9 cellular contexts compared by ENCODE assay signal in the genomic region with DNA sequence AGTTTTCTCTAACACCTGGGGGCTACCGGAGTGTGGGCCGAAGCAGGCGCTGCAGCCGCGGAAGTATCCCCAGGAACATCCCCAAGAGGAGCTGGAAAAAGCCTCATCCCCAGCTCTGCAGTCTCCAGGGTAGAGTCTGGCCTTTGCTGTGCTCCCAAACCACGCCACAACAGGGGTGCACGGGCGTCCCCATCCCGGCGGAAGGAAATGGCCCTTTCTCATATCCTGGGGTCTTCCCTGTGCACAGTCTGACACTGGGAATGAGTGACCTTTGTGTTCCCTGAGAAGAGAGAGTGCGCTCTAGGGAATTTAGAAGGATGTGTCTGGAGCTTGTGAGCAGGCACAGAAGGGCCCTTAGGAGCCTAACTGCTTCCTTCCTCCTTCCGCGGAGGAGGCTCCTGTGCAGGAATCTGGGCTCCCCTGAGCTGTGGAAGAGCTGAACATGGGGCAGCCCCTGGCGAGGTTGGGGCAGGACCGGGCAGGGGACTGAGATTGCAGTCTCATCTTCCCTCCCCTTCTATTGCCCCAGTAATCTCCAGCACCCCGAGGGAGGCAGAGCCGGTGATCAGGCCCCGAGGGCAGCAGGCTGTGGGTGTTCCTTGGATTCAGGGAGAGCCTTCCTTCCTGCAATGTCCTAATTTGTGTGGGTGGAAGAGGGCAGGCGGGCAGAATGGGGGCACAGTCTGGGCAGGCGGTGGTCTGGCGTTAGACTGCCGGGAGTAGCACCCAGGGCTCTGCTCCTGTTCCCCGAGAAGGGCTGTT. TPM values are rescaled to one million over a fixed set of nuclear protein-coding genes. Genes with fewer than 3 reads are reported as not detected.
DNase-seq lines count a peak whose midpoint lies in the region; ATAC-seq, FAIRE-seq and TF ChIP-seq lines count a peak whose summit lies in the region.
"Had no signal": no experiment of that assay in that cellular context is flagged by ENCODE, and none has a peak within 500 bp of the region (broad histone marks: within the 10 kb centered on the region; RNA-seq: fewer than 3 reads in every experiment).

No MANE protein-coding gene starts in this region.

- H3K4me3 ChIP-seq in BJ (ENCODE audit: low read depth, low read length) (peak overlapping the region; percentile 58), Karpas-422 (ENCODE audit: low read length) (peak overlapping the region; percentile 99), coronary artery (peak overlapping the region; percentile 99)

- no peaks in the 10 kb centered on the region for H3K27me3 ChIP-seq in BJ (ENCODE audit: control insufficient read depth, insufficient read depth, low read length)
- H3K27me3 ChIP-seq in Karpas-422 (ENCODE audit: low read length) = no peaks in the 10 kb centered on the region

- no peaks in the 10 kb centered on the region for H3K9me3 Mint-ChIP-seq in natural killer cell

- H2AFZ ChIP-seq in Karpas-422 (ENCODE audit: low read length) = no peak overlapping the region

- H3K4me3 Mint-ChIP-seq in natural killer cell = peak overlapping the region; percentile 96

- CTCF ChIA-PET in BJ (lab: Yijun Ruan, JAX) = interaction anchor here (0.7 to 3.3 kb wide), 5 partner anchors 11 to 52 kb away, joined by 3 to 13 read pairs (median 3); no protein-coding TSS in a partner anchor

- no peaks in the 10 kb centered on the region for H3K27me3 Mint-ChIP-seq in natural killer cell (ENCODE audit: low read depth in 2 of 2)

- peaks cover 12% of the 10 kb centered on the region; the same call in 1 of the 2 replicates for H4K20me1 ChIP-seq in Karpas-422 (ENCODE audit: insufficient read depth, low read depth, low read length)

- POLR2A ChIA-PET in BJ (lab: Charles Lee) = interaction anchor here (0.6 to 0.9 kb wide), 2 partner anchors 14 to 16 kb away, joined by 3 to 4 read pairs; no protein-coding TSS in a partner anchor

- H3K36me3 ChIP-seq in BJ (ENCODE audit: control insufficient read depth, insufficient read depth, low read length) (peaks cover 27% of the 10 kb centered on the region), Karpas-422 (ENCODE audit: insufficient read depth, low read length) (peaks cover 15% of the 10 kb centered on the region)

- peak overlapping the region; percentile 99 for H3K9ac ChIP-seq in Karpas-422 (ENCODE audit: low read length)

- no peaks in the 10 kb centered on the region for H3K9me3 ChIP-seq in Karpas-422 (ENCODE audit: low read length)

- H3K9me2 ChIP-seq in Karpas-422 (replicated peaks; ENCODE audit: insufficient read depth, low read length) = no peaks in the 10 kb centered on the region

- DNase-seq in BJ (ENCODE audit: low read depth) = no peak
- DNase-seq in Karpas-422 = no peak
- no peak for DNase-seq in coronary artery (ENCODE audit: low spot score)
- DNase-seq in natural killer cell = no peak
- no peak for DNase-seq in COLO829 (ENCODE audit: low spot score)
- no peak for DNase-seq in NOMO-1 (lab: John Stamatoyannopoulos, UW; ENCODE audit: unreplicated experiment in 2 of 2)
- DNase-seq in cerebellar nuclear complex (lab: John Stamatoyannopoulos, UW) = no peak
- no peak for DNase-seq in GM19239 (ENCODE audit: insufficient read length, low spot score)

- peak overlapping the region; percentile 90 for H3K4me2 ChIP-seq in Karpas-422 (ENCODE audit: low read depth, low read length, poor library complexity, severe bottlenecking)

- H3K27ac Mint-ChIP-seq in natural killer cell = peak overlapping the region; percentile 74 to 85

- peaks cover 13 to 45% of the 10 kb centered on the region in 2 donors for H3K4me1 Mint-ChIP-seq in natural killer cell

- H3K79me2 ChIP-seq in Karpas-422 (ENCODE audit: low read length) = peaks cover 22% of the 10 kb centered on the region

- ATAC-seq in natural killer cell = no peak

- intact Hi-C loops in natural killer cell (cut with micrococcal nuclease) = loop anchor here (1.0 to 2.0 kb wide), 2 partner anchors 9 to 35 kb away; partner anchors contain the start of gene ZNF775

- no peak overlapping the region for H3K27ac ChIP-seq in Karpas-422 (ENCODE audit: low read length)
- peak overlapping the region; percentile 95 to 99 for H3K27ac ChIP-seq in coronary artery

- no peak for TF ChIP-seq CTCF in BJ (IDR thresholded peaks at IDR 0.05; ENCODE audit: insufficient read depth, low read depth, low read length)
- no peak for TF ChIP-seq CTCF in coronary artery (IDR thresholded peaks at IDR 0.05)
- no peak for TF ChIP-seq CTCF in natural killer cell (IDR thresholded peaks at IDR 0.05)

- FAIRE-seq in GM19239 (lab: Jason Lieb, UNC) = no peak
- FAIRE-seq: bronchial epithelial cell had no signal

- no peaks in the 10 kb centered on the region for H3K36me3 Mint-ChIP-seq in natural killer cell

- peaks cover 31% of the 10 kb centered on the region for H3K4me1 ChIP-seq in Karpas-422 (ENCODE audit: low read length)

RNA-seq across cellular contexts. Expression of gene REPIN1, which starts 1.3 kb away (rescaled TPM):
- polyA plus RNA-seq in BJ (2011; rRNA removed) = 41.3 and 65.7 TPM in 2 replicates
- 23.7 and 37.6 TPM in 2 replicates for polyA minus RNA-seq in BJ (2011; rRNA and poly(A)+ RNA removed)
- total RNA-seq in Karpas-422 (2014; rRNA removed; shearing (Covaris generic); ENCODE audit: low replicate concordance) = 53.3 and 98.4 TPM in 2 replicates
- total RNA-seq in natural killer cell = 10 to 100 TPM; 58.9 to 79.4 (median 76.5) TPM

RNA-seq across cellular contexts. Expression of gene ZNF775, which starts 9.2 kb away (rescaled TPM):
- 1.6 and 2.1 TPM in 2 replicates for polyA plus RNA-seq in BJ (2011; rRNA removed)
- 0.57 and 1.00 TPM in 2 replicates for polyA minus RNA-seq in BJ (2011; rRNA and poly(A)+ RNA removed)
- total RNA-seq in Karpas-422 (2014; rRNA removed; shearing (Covaris generic); ENCODE audit: low replicate concordance) = 1.5 and 4.7 TPM in 2 replicates
- total RNA-seq in natural killer cell = 1 to 10 TPM; 1.3 to 2.7 (median 1.6) TPM

RNA-seq across cellular contexts. Expression of gene RARRES2, which starts 28.5 kb away (rescaled TPM):
- polyA plus RNA-seq in BJ (2011; rRNA removed) = 6.3 and 7.2 TPM in 2 replicates
- polyA minus RNA-seq in BJ (2011; rRNA and poly(A)+ RNA removed) = 1.00 TPM in 1 of 2 replicates, not detected in the other
- total RNA-seq in Karpas-422 (2014; rRNA removed; shearing (Covaris generic); ENCODE audit: low replicate concordance) = not detected in 2 replicates
- total RNA-seq in natural killer cell = not detected

RNA-seq across cellular contexts. Expression of gene ACTR3C, which starts 46.6 kb away (rescaled TPM):
- 0.60 and 0.91 TPM in 2 replicates for polyA plus RNA-seq in BJ (2011; rRNA removed)
- 0.81 and 0.93 TPM in 2 replicates for polyA minus RNA-seq in BJ (2011; rRNA and poly(A)+ RNA removed)
- total RNA-seq in Karpas-422 (2014; rRNA removed; shearing (Covaris generic); ENCODE audit: low replicate concordance) = 0.48 and 13.8 TPM in 2 replicates
- 1 to 10 TPM; 5.1 to 8.3 (median 7.2) TPM for total RNA-seq in natural killer cell

RNA-seq across cellular contexts. Expression of gene LRRC61, which starts 46.8 kb away (rescaled TPM):
- 0.56 and 0.85 TPM in 2 replicates for polyA plus RNA-seq in BJ (2011; rRNA removed)
- polyA minus RNA-seq in BJ (2011; rRNA and poly(A)+ RNA removed) = 0.43 and 0.82 TPM in 2 replicates
- total RNA-seq in Karpas-422 (2014; rRNA removed; shearing (Covaris generic); ENCODE audit: low replicate concordance) = 4.1 and 16.5 TPM in 2 replicates
- total RNA-seq in natural killer cell = 10 to 100 TPM in 2 of 3 donors, 1 to 10 TPM in 1; 7.3 to 16.7 (median 13.7) TPM
